ENCODE assay signal across 23 cellular contexts in the genomic region with DNA sequence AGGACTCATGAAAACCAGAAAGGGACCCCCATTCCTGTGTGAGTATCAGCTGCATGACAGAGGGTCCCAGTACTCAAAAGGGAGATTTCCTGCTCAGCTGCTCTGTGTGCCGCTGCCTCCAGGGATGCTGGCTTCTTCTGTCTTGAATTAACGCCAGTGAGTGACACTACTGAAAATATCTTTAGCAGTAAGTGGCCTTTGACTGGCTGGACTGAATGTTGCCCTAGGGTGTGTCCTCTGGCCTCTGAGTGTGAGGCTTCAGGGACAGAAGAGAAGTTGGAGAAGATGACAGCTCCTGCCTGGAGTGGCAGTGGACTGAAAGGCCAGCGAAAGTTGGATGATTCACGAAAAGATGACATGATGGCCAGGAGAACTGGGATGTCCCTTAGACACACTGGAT.
"Had no signal": no experiment of that assay in that cellular context is flagged by ENCODE, and none has a peak within 500 bp of the region (broad histone marks: within the 10 kb centered on the region; RNA-seq: fewer than 3 reads in every experiment).

No MANE protein-coding gene starts in this region.

- DNase-seq: activated CD4-positive, alpha-beta memory T cell treated with anti-CD3 and anti-CD28 coated beads for 36 hours; activated CD4-positive, alpha-beta T cell treated with anti-CD3 and anti-CD28 coated beads, Interleukin-2, amount 10 ng/mL, durations not matched to agents 7 days and 5 days; activated gamma-delta T cell treated with Interleukin-2 at 50 U/mL for 16 hours; activated naive CD4-positive, alpha-beta T cell treated with anti-CD3 and anti-CD28 coated beads, Interleukin-2, amount 10 ng/mL, durations not matched to agents 7 days and 5 days; activated naive CD8-positive, alpha-beta T cell treated with anti-CD3 and anti-CD28 coated beads for 36 hours; activated T-cell treated with anti-CD3 and anti-CD28 coated beads, Interleukin-2, amount 50 U/mL, for 72 hours; brain microvascular endothelial cell; Kasumi-1; KBM-7; NCI-H1105 treated with DMSO at 0.1 percent for 48 hours; NCI-H1436 treated with DMSO at 0.1 percent for 48 hours; NCI-H187; NCI-H2081; NCI-H446; NCI-H524; Peyer's patch; SHP77 treated with DMSO at 0.1 percent for 48 hours; T-helper 17 cell; T-helper 9 cell had no signal

- H3K27me3 ChIP-seq: brain microvascular endothelial cell, Peyer's patch had no signal

- H3K27ac Mint-ChIP-seq: activated CD4-positive, alpha-beta memory T cell treated with anti-CD3 and anti-CD28 coated beads for 36 hours; activated CD4-positive, alpha-beta T cell treated with anti-CD3 and anti-CD28 coated beads, Interleukin-2, amount 10 ng/mL, durations not matched to agents 7 days and 5 days; activated naive CD4-positive, alpha-beta T cell treated with anti-CD3 and anti-CD28 coated beads, Interleukin-2, amount 10 ng/mL, durations not matched to agents 7 days and 5 days; activated naive CD8-positive, alpha-beta T cell treated with anti-CD3 and anti-CD28 coated beads for 36 hours; activated T-cell treated with anti-CD3 and anti-CD28 coated beads, Interleukin-2, amount 50 U/mL, for 72 hours; activated T-helper 2 cell treated with anti-CD3 and anti-CD28 coated beads, Interferon-gamma antibody, Interleukin-2, Interleukin-4, amounts not matched to agents 10 μg/mL and 5 μg/mL and 100 μg/mL, durations not matched to agents 14 hours and 24 hours and 36 hours; T-helper 17 cell; WTC11 had no signal

- H3K9me3 Mint-ChIP-seq: activated CD4-positive, alpha-beta memory T cell treated with anti-CD3 and anti-CD28 coated beads for 36 hours; activated CD4-positive, alpha-beta T cell treated with anti-CD3 and anti-CD28 coated beads, Interleukin-2, amount 10 ng/mL, durations not matched to agents 7 days and 5 days; activated naive CD4-positive, alpha-beta T cell treated with anti-CD3 and anti-CD28 coated beads, Interleukin-2, amount 10 ng/mL, durations not matched to agents 7 days and 5 days; activated naive CD8-positive, alpha-beta T cell treated with anti-CD3 and anti-CD28 coated beads for 36 hours; activated T-cell treated with anti-CD3 and anti-CD28 coated beads, Interleukin-2, amount 50 U/mL, for 72 hours; activated T-helper 2 cell treated with anti-CD3 and anti-CD28 coated beads, Interferon-gamma antibody, Interleukin-2, Interleukin-4, amounts not matched to agents 10 μg/mL and 5 μg/mL and 100 μg/mL, durations not matched to agents 14 hours and 24 hours and 36 hours; WTC11 had no signal

- H3K4me1 ChIP-seq: Peyer's patch had no signal

- H3K9me3 ChIP-seq: Peyer's patch had no signal

- H3K36me3 ChIP-seq: brain microvascular endothelial cell, cardiac muscle cell, Peyer's patch had no signal

- ATAC-seq: activated T-cell treated with anti-CD3 and anti-CD28 coated beads, Interleukin-2, amount 50 U/mL, for 72 hours; T-helper 17 cell had no signal

- H3K4me3 Mint-ChIP-seq: activated CD4-positive, alpha-beta memory T cell treated with anti-CD3 and anti-CD28 coated beads for 36 hours; activated CD4-positive, alpha-beta T cell treated with anti-CD3 and anti-CD28 coated beads, Interleukin-2, amount 10 ng/mL, durations not matched to agents 7 days and 5 days; activated naive CD4-positive, alpha-beta T cell treated with anti-CD3 and anti-CD28 coated beads, Interleukin-2, amount 10 ng/mL, durations not matched to agents 7 days and 5 days; activated naive CD8-positive, alpha-beta T cell treated with anti-CD3 and anti-CD28 coated beads for 36 hours; activated T-cell treated with anti-CD3 and anti-CD28 coated beads, Interleukin-2, amount 50 U/mL, for 72 hours; T-helper 17 cell; WTC11 had no signal

- H3K4me1 Mint-ChIP-seq: activated CD4-positive, alpha-beta T cell treated with anti-CD3 and anti-CD28 coated beads, Interleukin-2, amount 10 ng/mL, durations not matched to agents 7 days and 5 days; activated naive CD4-positive, alpha-beta T cell treated with anti-CD3 and anti-CD28 coated beads, Interleukin-2, amount 10 ng/mL, durations not matched to agents 7 days and 5 days; activated naive CD8-positive, alpha-beta T cell treated with anti-CD3 and anti-CD28 coated beads for 36 hours; T-helper 17 cell; WTC11 had no signal

- H3K36me3 Mint-ChIP-seq: activated CD4-positive, alpha-beta memory T cell treated with anti-CD3 and anti-CD28 coated beads for 36 hours; activated naive CD4-positive, alpha-beta T cell treated with anti-CD3 and anti-CD28 coated beads, Interleukin-2, amount 10 ng/mL, durations not matched to agents 7 days and 5 days; activated naive CD8-positive, alpha-beta T cell treated with anti-CD3 and anti-CD28 coated beads for 36 hours; WTC11 had no signal

- H3K27me3 Mint-ChIP-seq: activated CD4-positive, alpha-beta memory T cell treated with anti-CD3 and anti-CD28 coated beads for 36 hours; activated CD4-positive, alpha-beta T cell treated with anti-CD3 and anti-CD28 coated beads, Interleukin-2, amount 10 ng/mL, durations not matched to agents 7 days and 5 days had no signal

- H3K27ac ChIP-seq: brain microvascular endothelial cell, cardiac muscle cell, Peyer's patch, RWPE1 had no signal

- H3K4me3 ChIP-seq: cardiac muscle cell, Peyer's patch had no signal
